In the genomic region with DNA sequence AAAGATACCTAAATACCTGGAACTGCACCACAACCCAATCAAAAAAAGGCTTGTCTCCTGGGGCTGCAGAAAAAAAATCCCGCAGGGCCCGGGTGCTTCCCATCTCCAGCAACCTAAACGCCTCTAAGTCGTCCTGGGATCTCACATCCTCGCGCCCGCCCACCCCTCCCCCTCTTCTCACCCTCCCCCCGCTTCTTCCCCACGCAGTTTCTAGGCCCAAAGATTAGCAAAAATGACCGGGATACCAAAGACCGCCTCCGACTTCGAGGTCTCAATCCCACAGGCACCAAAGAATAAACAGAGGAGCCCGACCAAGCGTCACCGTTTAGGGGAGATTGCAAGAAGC, we compare ENCODE assay signal across 8 cellular contexts. TPM values are rescaled to one million over a fixed set of nuclear protein-coding genes. Genes with fewer than 3 reads are reported as not detected.
DNase-seq lines count a peak whose midpoint lies in the region; ATAC-seq, FAIRE-seq and TF ChIP-seq lines count a peak whose summit lies in the region.

No MANE protein-coding gene starts in this region.

- H3K27ac Mint-ChIP-seq in memory B cell, result peak overlapping the region; percentile 100

- peaks cover 27% of the 10 kb centered on the region for H3K4me1 Mint-ChIP-seq in activated T-cell treated with anti-CD3 and anti-CD28 coated beads, Interleukin-2, amount 50 U/mL, for 4 hours (ENCODE audit: low read depth)
- H3K4me1 Mint-ChIP-seq in memory B cell, result peaks cover 10% of the 10 kb centered on the region

- no peaks in the 10 kb centered on the region for H3K9me2 ChIP-seq in OCI-LY7 (ENCODE audit: insufficient read depth, low read length)

- H3K36me3 Mint-ChIP-seq in activated T-cell treated with anti-CD3 and anti-CD28 coated beads, Interleukin-2, amount 50 U/mL, for 4 hours (ENCODE audit: insufficient read depth), result no peaks in the 10 kb centered on the region
- H3K36me3 Mint-ChIP-seq in memory B cell, result peaks cover 2% of the 10 kb centered on the region

- H3K9me3 Mint-ChIP-seq in activated T-cell treated with anti-CD3 and anti-CD28 coated beads, Interleukin-2, amount 50 U/mL, for 4 hours, result no peaks in the 10 kb centered on the region
- H3K9me3 Mint-ChIP-seq in memory B cell, result no peaks in the 10 kb centered on the region

- no peak for FAIRE-seq in urothelium cell line (lab: Jason Lieb, UNC)

- TF ChIP-seq CTCF in OCI-LY7 (conservative IDR thresholded peaks at IDR 0.05; ENCODE audit: low read length) (no peak), dorsolateral prefrontal cortex (IDR thresholded peaks at IDR 0.05 in 54 of 56, conservative IDR thresholded peaks at IDR 0.05 in 2 of 56; ENCODE audit: low read depth in 1 of 56, partially characterized antibody in 56 of 56) (no peak)

- H3K27ac ChIP-seq in OCI-LY7 (ENCODE audit: low read depth, low read length, poor library complexity, severe bottlenecking) (peak overlapping the region; percentile 39), dorsolateral prefrontal cortex (peak overlapping the region in 54 of 59 donors; percentile 18 to 97 (median 91))

- intact Hi-C loops in OCI-LY7 (cut with micrococcal nuclease; ENCODE audit: unreplicated experiment) (loop anchor here (10.0 kb wide), 1 partner anchor 109 kb away; a partner anchor contains a TSS), dorsolateral prefrontal cortex (cut with DNase I) (loop anchor here (5.0 to 10.0 kb wide), 3 partner anchors 109 to 121 kb away; a partner anchor contains a TSS)

- CTCF ChIA-PET in OCI-LY7 (lab: Charles Lee; ENCODE audit: unreplicated experiment), result interaction anchor here (0.6 kb wide), 1 partner anchor 275 kb away, joined by 4 read pairs; no protein-coding TSS in a partner anchor

- H3K9me3 ChIP-seq in OCI-LY7 (ENCODE audit: low read length), result no peaks in the 10 kb centered on the region

- POLR2A ChIA-PET in OCI-LY7 (lab: Charles Lee), result no interaction called here

- no peak for DNase-seq in activated T-cell treated with anti-CD3 and anti-CD28 coated beads, Interleukin-2, amount 50 U/mL, for 4 hours
- no peak for DNase-seq in activated T-cell treated with anti-CD3 and anti-CD28 coated beads, Interleukin-2, amount 50 U/mL, for 1 hour
- DNase-seq in OCI-LY7 (ENCODE audit: low spot score), result peak; percentile 20
- DNase-seq in dorsolateral prefrontal cortex, result peak in 1 of 10 donors; percentile 8
- no peak for DNase-seq in memory B cell (ENCODE audit: low spot score in 2 of 2)
- DNase-seq in urothelium cell line (ENCODE audit: low spot score), result peak; percentile 35
- no peak for DNase-seq in stimulated activated naive CD4-positive, alpha-beta T cell (lab: John Stamatoyannopoulos, UW)

- H3K27me3 ChIP-seq in dorsolateral prefrontal cortex, result peaks cover 0 to 25% (median 5%) of the 10 kb centered on the region in 45 donors

- H3K4me3 Mint-ChIP-seq in activated T-cell treated with anti-CD3 and anti-CD28 coated beads, Interleukin-2, amount 50 U/mL, for 4 hours, result peak overlapping the region; percentile 99
- peak overlapping the region; percentile 100 for H3K4me3 Mint-ChIP-seq in memory B cell

- H3K4me1 ChIP-seq in OCI-LY7 (ENCODE audit: insufficient read depth, low read length, poor library complexity, severe bottlenecking), result peaks cover 16% of the 10 kb centered on the region

- H3K4me3 ChIP-seq in OCI-LY7 (ENCODE audit: low read depth, low read length, poor library complexity, severe bottlenecking) (peak overlapping the region; percentile 91), dorsolateral prefrontal cortex (peak overlapping the region; percentile 29 to 80 (median 64))

- H3K36me3 ChIP-seq in OCI-LY7 (ENCODE audit: insufficient read depth, low read length), result peaks cover 21% of the 10 kb centered on the region

- BruUV-seq in OCI-LY7 (replicated peaks; lab: Mats Ljungman, UMichigan), result no TSS peak

- H3K4me2 ChIP-seq in OCI-LY7 (ENCODE audit: low read length), result peak overlapping the region; percentile 87

- H3K27me3 Mint-ChIP-seq in activated T-cell treated with anti-CD3 and anti-CD28 coated beads, Interleukin-2, amount 50 U/mL, for 4 hours (ENCODE audit: low read depth), result no peaks in the 10 kb centered on the region
- H3K27me3 Mint-ChIP-seq in memory B cell, result no peaks in the 10 kb centered on the region

- no peaks in the 10 kb centered on the region for H4K20me1 ChIP-seq in OCI-LY7 (ENCODE audit: insufficient read depth, low read length)

- no peak overlapping the region for H2AFZ ChIP-seq in OCI-LY7 (ENCODE audit: low read length)

- no peak for ATAC-seq in activated T-cell treated with anti-CD3 and anti-CD28 coated beads, Interleukin-2, amount 50 U/mL, for 4 hours
- ATAC-seq in memory B cell (ENCODE audit: low read depth) (no peak), HG03565 (IDR thresholded peaks at IDR 0.05; ENCODE audit: unreplicated experiment) (no peak)

- H3K79me2 ChIP-seq in OCI-LY7 (ENCODE audit: insufficient read depth, low read depth, low read length), result peaks cover 60% of the 10 kb centered on the region

RNA-seq across cellular contexts. Expression of a gene that starts 0.6 kb away (rescaled TPM):
- 10 to 100 TPM; 43.9 to 49.2 (median 45.2) TPM for total RNA-seq in activated T-cell treated with anti-CD3 and anti-CD28 coated beads, Interleukin-2, amount 50 U/mL, for 4 hours
- total RNA-seq in OCI-LY7 (2014; rRNA removed; shearing (Covaris generic)), result 48.2 and 73.6 TPM in 2 replicates
- total RNA-seq in OCI-LY7 (2022) (65.0 and 66.3 TPM in 2 replicates), dorsolateral prefrontal cortex (100 to 1,000 TPM; 105 to 210 (median 142) TPM)

Comparison
In these comparisons a context has a peak if more than half of its experiments do, and no peak if none do; other contexts are left out.
1. DNase-seq: peak in OCI-LY7 (single experiment) and urothelium cell line (single experiment); none in activated T-cell treated with anti-CD3 and anti-CD28 coated beads, Interleukin-2, amount 50 U/mL, for 4 hours (single experiment), activated T-cell treated with anti-CD3 and anti-CD28 coated beads, Interleukin-2, amount 50 U/mL, for 1 hour (single experiment), memory B cell (0 of 2) and stimulated activated naive CD4-positive, alpha-beta T cell (0 of 6).